In the genomic region with DNA sequence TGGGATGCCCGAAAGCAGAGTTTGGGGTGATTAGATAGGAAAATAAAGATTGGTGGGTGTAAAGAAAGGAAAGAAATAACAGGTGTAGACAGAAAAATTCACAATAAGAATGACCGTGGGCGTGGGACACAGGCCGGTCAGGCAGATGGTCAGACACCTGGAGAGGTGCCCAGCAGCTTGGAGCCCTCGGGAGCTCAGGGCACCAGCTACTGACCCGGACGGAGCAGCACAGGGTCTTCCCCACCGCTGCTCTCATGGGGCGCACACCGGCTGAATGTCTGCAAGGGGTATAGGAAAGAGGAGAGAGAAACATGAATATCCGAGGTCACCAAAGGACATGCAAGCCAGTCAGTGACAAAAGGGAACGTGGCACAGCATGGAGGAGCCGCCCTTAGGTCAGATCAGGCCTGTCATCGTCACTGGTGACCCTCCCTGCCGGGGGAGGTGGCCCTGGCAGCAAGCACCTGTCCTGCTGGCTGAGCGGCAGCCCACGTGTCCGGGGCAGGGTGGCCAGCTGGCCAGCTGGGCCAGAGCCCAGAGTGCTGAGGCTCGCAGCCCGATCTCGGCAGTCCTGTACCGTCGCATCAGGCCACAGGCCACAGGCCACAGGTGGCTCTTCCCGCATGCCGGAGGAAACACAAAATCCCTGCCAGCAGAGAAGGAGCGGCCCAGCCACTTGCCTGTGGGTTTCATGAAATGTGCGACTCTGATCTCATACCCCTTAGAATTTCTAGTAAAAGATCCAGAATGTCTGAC, we compare ENCODE assay signal across 18 cellular contexts.
DNase-seq lines count a peak whose midpoint lies in the region; ATAC-seq and TF ChIP-seq lines count a peak whose summit lies in the region.
"Had no signal": no experiment of that assay in that cellular context is flagged by ENCODE, and none has a peak within 500 bp of the region (broad histone marks: within the 10 kb centered on the region; RNA-seq: fewer than 3 reads in every experiment).

No MANE protein-coding gene starts in this region.

- DNase-seq in C1 segment of cervical spinal cord (lab: John Stamatoyannopoulos, UW) (peak in 10 of 14 donors; percentile 8 to 98 (median 28)), amygdala (lab: John Stamatoyannopoulos, UW) (peak in 32 of 56 donors; percentile 2 to 60 (median 14)), left ventricle myocardium superior (peak; percentile 69), gastrocnemius medialis (peak; percentile 79 to 92), NCI-H748 (lab: John Stamatoyannopoulos, UW; ENCODE audit: unreplicated experiment) (no peak)
- DNase-seq in activated CD8-positive, alpha-beta memory T cell treated with anti-CD3 and anti-CD28 coated beads, Interleukin-2, amount 50 U/mL, for 48 hours, result no peak
- DNase-seq: activated CD8-positive, alpha-beta T cell treated with anti-CD3 and anti-CD28 coated beads, Interleukin-2, amount 10 ng/mL, durations not matched to agents 7 days and 5 days; activated naive CD4-positive, alpha-beta T cell treated with anti-CD3 and anti-CD28 coated beads, Interleukin-2, amount 50 U/mL, for 16 hours; CD8-positive, alpha-beta memory T cell; foreskin keratinocyte; Kasumi-1; stimulated activated CD4-positive, alpha-beta T cell treated with anti-CD3 and anti-CD28 coated beads, Interleukin-2, amount 100 ng/mL, for 24 hours; T-helper 9 cell had no signal

- intact Hi-C loops in left ventricle myocardium superior (cut with micrococcal nuclease), result no loop called here
- intact Hi-C loops in gastrocnemius medialis (cut with DNase I; ENCODE audit: low total_unique reads), result loop anchor here (1.0 to 5.0 kb wide), 2 partner anchors 147 to 285 kb away; partner anchors contain the start of genes ANKRD12 and MTCL1

- no peaks in the 10 kb centered on the region for H3K27me3 ChIP-seq in gastrocnemius medialis
- H3K27me3 ChIP-seq: foreskin keratinocyte, neutrophil had no signal

- H3K4me3 ChIP-seq in gastrocnemius medialis, result peak overlapping the region in 1 of 4 donors; percentile 33

- TF ChIP-seq CTCF in gastrocnemius medialis (IDR thresholded peaks at IDR 0.05 in 4 of 5, conservative IDR thresholded peaks at IDR 0.05 in 1 of 5), result no peak

- TF ChIP-seq POLR2A in gastrocnemius medialis (IDR thresholded peaks at IDR 0.05), result no peak

- H3K27ac ChIP-seq in gastrocnemius medialis, result peak overlapping the region; percentile 67 to 81 (median 74)
- H3K27ac ChIP-seq: foreskin keratinocyte, neutrophil had no signal

- H3K9me3 ChIP-seq in gastrocnemius medialis, result no peaks in the 10 kb centered on the region
- H3K9me3 ChIP-seq: neutrophil had no signal

- H3K36me3 ChIP-seq in gastrocnemius medialis, result no peaks in the 10 kb centered on the region
- H3K36me3 ChIP-seq: neutrophil had no signal

- in situ Hi-C loops in gastrocnemius medialis (cut with MboI; ENCODE audit: low sequenced_read_pairs in 4 of 4), result loop anchor here in 1 of 4 donors (25.0 kb wide), 1 partner anchor 503 kb away; no protein-coding TSS in a partner anchor

- peaks cover 0 to 5% of the 10 kb centered on the region in 2 donors for H3K4me1 ChIP-seq in gastrocnemius medialis

- peak; percentile 83 for ATAC-seq in left ventricle myocardium superior
- ATAC-seq in gastrocnemius medialis, result peak; percentile 88 to 94
- no peak for ATAC-seq in GM21447 (IDR thresholded peaks at IDR 0.05; ENCODE audit: unreplicated experiment)
- ATAC-seq in activated CD4-positive, CD25-positive, alpha-beta regulatory T cell treated with anti-CD3 and anti-CD28 coated beads, Interleukin-2, amount 50 U/mL, for 24 hours, result no peak
- ATAC-seq: activated CD8-positive, alpha-beta T cell treated with anti-CD3 and anti-CD28 coated beads, Interleukin-2, amount 10 ng/mL, durations not matched to agents 7 days and 5 days; foreskin keratinocyte; Panc1; stimulated activated memory B cell treated with anti-CD40 and anti-IgM and Interleukin-4, amounts not matched to agents 10 μg/mL and 1 μg/mL and 100 μg/mL, for 72 hours had no signal

Comparison
In these comparisons a context has a peak if more than half of its experiments do, and no peak if none do; other contexts are left out.
1. DNase-seq: peak in C1 segment of cervical spinal cord (10 of 14), amygdala (32 of 56), left ventricle myocardium superior (single experiment) and gastrocnemius medialis (2 of 2); none in activated CD8-positive, alpha-beta memory T cell treated with anti-CD3 and anti-CD28 coated beads, Interleukin-2, amount 50 U/mL, for 48 hours (single experiment) and NCI-H748 (single experiment).
2. ATAC-seq: peak in left ventricle myocardium superior (single experiment) and gastrocnemius medialis (2 of 2); none in GM21447 (single experiment) and activated CD4-positive, CD25-positive, alpha-beta regulatory T cell treated with anti-CD3 and anti-CD28 coated beads, Interleukin-2, amount 50 U/mL, for 24 hours (0 of 2).